In the genomic region with DNA sequence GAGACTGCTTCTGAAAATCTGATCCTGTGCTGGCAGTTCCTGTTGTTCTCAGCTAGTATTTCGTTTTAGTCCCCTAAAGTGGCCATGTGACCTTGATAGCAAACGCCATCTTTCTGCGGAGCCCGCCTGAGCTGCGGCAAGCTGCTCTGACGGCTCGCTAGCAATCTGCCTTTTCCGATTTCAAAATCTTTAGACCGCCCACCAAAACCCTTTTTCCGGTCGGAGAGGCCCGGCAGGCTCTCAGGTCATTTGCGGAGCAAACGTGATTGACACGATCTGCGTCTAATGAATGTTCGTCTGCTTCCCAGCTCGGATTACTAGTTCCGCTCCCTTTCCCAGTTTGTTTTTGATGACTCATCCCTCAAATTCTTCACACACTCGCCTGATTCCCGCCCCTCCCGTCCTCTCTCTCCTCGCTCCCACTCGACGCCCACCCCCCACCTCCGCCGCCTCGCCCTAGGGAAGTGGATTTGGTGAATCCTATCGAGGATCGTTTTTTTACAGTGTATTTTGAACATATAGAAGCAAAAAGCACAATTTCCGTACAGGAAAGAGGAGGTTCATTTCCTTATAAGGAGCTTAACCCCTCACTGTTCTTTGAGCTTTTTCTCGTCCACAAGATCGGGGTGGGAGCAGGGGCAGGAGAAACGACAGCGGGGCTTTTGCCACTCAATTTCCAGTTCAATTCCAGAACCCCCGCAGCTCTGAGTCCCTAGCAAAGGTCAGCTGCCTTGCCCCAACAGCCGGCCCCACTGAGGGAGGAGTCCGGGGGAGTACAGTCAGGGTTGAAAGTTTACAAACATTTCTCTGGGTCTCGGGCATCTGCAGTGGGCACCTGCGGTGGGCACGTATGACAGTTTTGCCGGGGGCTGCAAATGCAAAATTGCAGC, we compare ENCODE assay signal across 1 cellular context.
TF ChIP-seq lines count a peak whose summit lies in the region.

No MANE protein-coding gene starts in this region.

TF ChIP-seq in HEK293, 187 proteins besides CTCF, POLR2A, EP300 and RAD21 (continued from another document):
- TF ChIP-seq, protein P1, sequence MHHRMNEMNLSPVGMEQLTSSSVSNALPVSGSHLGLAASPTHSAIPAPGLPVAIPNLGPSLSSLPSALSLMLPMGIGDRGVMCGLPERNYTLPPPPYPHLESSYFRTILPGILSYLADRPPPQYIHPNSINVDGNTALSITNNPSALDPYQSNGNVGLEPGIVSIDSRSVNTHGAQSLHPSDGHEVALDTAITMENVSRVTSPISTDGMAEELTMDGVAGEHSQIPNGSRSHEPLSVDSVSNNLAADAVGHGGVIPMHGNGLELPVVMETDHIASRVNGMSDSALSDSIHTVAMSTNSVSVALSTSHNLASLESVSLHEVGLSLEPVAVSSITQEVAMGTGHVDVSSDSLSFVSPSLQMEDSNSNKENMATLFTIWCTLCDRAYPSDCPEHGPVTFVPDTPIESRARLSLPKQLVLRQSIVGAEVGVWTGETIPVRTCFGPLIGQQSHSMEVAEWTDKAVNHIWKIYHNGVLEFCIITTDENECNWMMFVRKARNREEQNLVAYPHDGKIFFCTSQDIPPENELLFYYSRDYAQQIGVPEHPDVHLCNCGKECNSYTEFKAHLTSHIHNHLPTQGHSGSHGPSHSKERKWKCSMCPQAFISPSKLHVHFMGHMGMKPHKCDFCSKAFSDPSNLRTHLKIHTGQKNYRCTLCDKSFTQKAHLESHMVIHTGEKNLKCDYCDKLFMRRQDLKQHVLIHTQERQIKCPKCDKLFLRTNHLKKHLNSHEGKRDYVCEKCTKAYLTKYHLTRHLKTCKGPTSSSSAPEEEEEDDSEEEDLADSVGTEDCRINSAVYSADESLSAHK (tag by site-specific recombination; IDR thresholded peaks at IDR 0.05), result no peak
- TF ChIP-seq ZNF585B (tag by site-specific recombination; IDR thresholded peaks at IDR 0.05) (no peak), ZNF140 (tag by site-specific recombination; IDR thresholded peaks at IDR 0.05) (no peak), ZNF670 (tag by site-specific recombination; IDR thresholded peaks at IDR 0.05; ENCODE audit: low read depth) (no peak), ZNF132 (tag by site-specific recombination; IDR thresholded peaks at IDR 0.05; ENCODE audit: borderline replicate concordance) (no peak), ZNF610 (tag by site-specific recombination; IDR thresholded peaks at IDR 0.05; ENCODE audit: borderline replicate concordance) (no peak), OSR2 (tag by site-specific recombination; IDR thresholded peaks at IDR 0.05) (no peak), ZNF530 (tag by site-specific recombination; IDR thresholded peaks at IDR 0.05; ENCODE audit: low read depth) (no peak), HOXA7 (CRISPR knock-in tag; IDR thresholded peaks at IDR 0.05; ENCODE audit: borderline replicate concordance) (no peak), ZNF19 (tag by site-specific recombination; IDR thresholded peaks at IDR 0.05; ENCODE audit: low read depth) (no peak), ZNF529 (tag by site-specific recombination; IDR thresholded peaks at IDR 0.05; ENCODE audit: insufficient replicate concordance) (no peak), ZNF791 (tag by site-specific recombination; IDR thresholded peaks at IDR 0.05) (no peak), ZNF549 (tag by site-specific recombination; IDR thresholded peaks at IDR 0.05) (no peak), PATZ1 (tag by site-specific recombination; IDR thresholded peaks at IDR 0.05) (peak; percentile 54), TRIM28 (IDR thresholded peaks at IDR 0.05; ENCODE audit: borderline replicate concordance, low read length) (no peak), HOXC10 (CRISPR knock-in tag; IDR thresholded peaks at IDR 0.05) (no peak), ZNF426 (tag by site-specific recombination; IDR thresholded peaks at IDR 0.05) (no peak), ZNF473 (tag by site-specific recombination; IDR thresholded peaks at IDR 0.05) (no peak), KLF16 (tag by site-specific recombination; IDR thresholded peaks at IDR 0.05) (peak; percentile 9), AEBP2 (tag by site-specific recombination; IDR thresholded peaks at IDR 0.05; ENCODE audit: borderline replicate concordance) (no peak), ZNF404 (tag by site-specific recombination; IDR thresholded peaks at IDR 0.05) (no peak), ZNF366 (tag by site-specific recombination; conservative IDR thresholded peaks at IDR 0.05) (peak; percentile 60; the same call in 1 of the 2 replicates), ZNF830 (tag by site-specific recombination; IDR thresholded peaks at IDR 0.05; ENCODE audit: low read depth) (no peak), ZNF768 (tag by site-specific recombination; IDR thresholded peaks at IDR 0.05) (no peak), ZNF10 (tag by site-specific recombination; IDR thresholded peaks at IDR 0.05) (no peak), GFI1B (tag by site-specific recombination; IDR thresholded peaks at IDR 0.05) (no peak), ZNF514 (tag by site-specific recombination; IDR thresholded peaks at IDR 0.05) (no peak), ZNF274 (IDR thresholded peaks at IDR 0.05; ENCODE audit: low read length) (no peak), ZNF274 (tag by site-specific recombination; IDR thresholded peaks at IDR 0.05; ENCODE audit: borderline replicate concordance) (no peak)
- TF ChIP-seq, protein P2, sequence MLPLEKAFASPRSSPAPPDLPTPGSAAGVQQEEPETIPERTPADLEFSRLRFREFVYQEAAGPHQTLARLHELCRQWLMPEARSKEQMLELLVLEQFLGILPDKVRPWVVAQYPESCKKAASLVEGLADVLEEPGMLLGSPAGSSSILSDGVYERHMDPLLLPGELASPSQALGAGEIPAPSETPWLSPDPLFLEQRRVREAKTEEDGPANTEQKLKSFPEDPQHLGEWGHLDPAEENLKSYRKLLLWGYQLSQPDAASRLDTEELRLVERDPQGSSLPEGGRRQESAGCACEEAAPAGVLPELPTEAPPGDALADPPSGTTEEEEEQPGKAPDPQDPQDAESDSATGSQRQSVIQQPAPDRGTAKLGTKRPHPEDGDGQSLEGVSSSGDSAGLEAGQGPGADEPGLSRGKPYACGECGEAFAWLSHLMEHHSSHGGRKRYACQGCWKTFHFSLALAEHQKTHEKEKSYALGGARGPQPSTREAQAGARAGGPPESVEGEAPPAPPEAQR (tag by site-specific recombination; IDR thresholded peaks at IDR 0.05), result no peak
